Comparison of ENCODE assay signal across 1 cellular context in genomic region chr16:57628008-57628781, GRCh38.
A peak's percentile ranks its signal among the peaks of the same experiment; 100 is the strongest.
TF ChIP-seq lines count a peak whose summit lies in the region.

ADGRG1 (plus strand) TSS chr16:57628630; CDS start chr16:57650288, 21,658 bp downstream.

TF ChIP-seq in HEK293, 187 proteins besides CTCF, POLR2A, EP300 and RAD21 (continued from another document and continues in another):
- TF ChIP-seq ZBTB48 (tag by site-specific recombination; IDR thresholded peaks at IDR 0.05): peak; percentile 27
- no peak for TF ChIP-seq ZNF18 (tag by site-specific recombination; IDR thresholded peaks at IDR 0.05)
- TF ChIP-seq ZNF473 (tag by site-specific recombination; IDR thresholded peaks at IDR 0.05): no peak
- no peak for TF ChIP-seq ZNF274 (IDR thresholded peaks at IDR 0.05; ENCODE audit: low read length)
- no peak for TF ChIP-seq ZNF274 (tag by site-specific recombination; IDR thresholded peaks at IDR 0.05; ENCODE audit: borderline replicate concordance)
- TF ChIP-seq ZNF843 (tag by site-specific recombination; IDR thresholded peaks at IDR 0.05): no peak
- TF ChIP-seq ZNF280D (tag by site-specific recombination; IDR thresholded peaks at IDR 0.05): no peak
- TF ChIP-seq ZNF2 (tag by site-specific recombination; IDR thresholded peaks at IDR 0.05): no peak
- TF ChIP-seq, protein P1, sequence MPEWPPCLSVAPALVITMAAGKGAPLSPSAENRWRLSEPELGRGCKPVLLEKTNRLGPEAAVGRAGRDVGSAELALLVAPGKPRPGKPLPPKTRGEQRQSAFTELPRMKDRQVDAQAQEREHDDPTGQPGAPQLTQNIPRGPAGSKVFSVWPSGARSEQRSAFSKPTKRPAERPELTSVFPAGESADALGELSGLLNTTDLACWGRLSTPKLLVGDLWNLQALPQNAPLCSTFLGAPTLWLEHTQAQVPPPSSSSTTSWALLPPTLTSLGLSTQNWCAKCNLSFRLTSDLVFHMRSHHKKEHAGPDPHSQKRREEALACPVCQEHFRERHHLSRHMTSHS (tag by site-specific recombination; IDR thresholded peaks at IDR 0.05): no peak
- TF ChIP-seq ZNF26 (tag by site-specific recombination; IDR thresholded peaks at IDR 0.05): no peak
- no peak for TF ChIP-seq ZSCAN16 (tag by site-specific recombination; IDR thresholded peaks at IDR 0.05)
- TF ChIP-seq TCF7L2 (IDR thresholded peaks at IDR 0.05; ENCODE audit: borderline replicate concordance, low read depth, low read length): no peak
- no peak for TF ChIP-seq ZNF335 (tag by site-specific recombination; conservative IDR thresholded peaks at IDR 0.05)
- no peak for TF ChIP-seq ZNF623 (tag by site-specific recombination; IDR thresholded peaks at IDR 0.05)
- TF ChIP-seq ZNF585B (tag by site-specific recombination; IDR thresholded peaks at IDR 0.05): no peak
- no peak for TF ChIP-seq EGR2 (tag by site-specific recombination; IDR thresholded peaks at IDR 0.05; ENCODE audit: low read depth)
- no peak for TF ChIP-seq ZNF707 (tag by site-specific recombination; IDR thresholded peaks at IDR 0.05)
- TF ChIP-seq ZBTB20 (tag by site-specific recombination; IDR thresholded peaks at IDR 0.05): no peak
- TF ChIP-seq PBX3 (CRISPR knock-in tag; IDR thresholded peaks at IDR 0.05): no peak
- no peak for TF ChIP-seq ZNF518A (tag by site-specific recombination; conservative IDR thresholded peaks at IDR 0.05; ENCODE audit: low read depth)
- TF ChIP-seq, protein P2, sequence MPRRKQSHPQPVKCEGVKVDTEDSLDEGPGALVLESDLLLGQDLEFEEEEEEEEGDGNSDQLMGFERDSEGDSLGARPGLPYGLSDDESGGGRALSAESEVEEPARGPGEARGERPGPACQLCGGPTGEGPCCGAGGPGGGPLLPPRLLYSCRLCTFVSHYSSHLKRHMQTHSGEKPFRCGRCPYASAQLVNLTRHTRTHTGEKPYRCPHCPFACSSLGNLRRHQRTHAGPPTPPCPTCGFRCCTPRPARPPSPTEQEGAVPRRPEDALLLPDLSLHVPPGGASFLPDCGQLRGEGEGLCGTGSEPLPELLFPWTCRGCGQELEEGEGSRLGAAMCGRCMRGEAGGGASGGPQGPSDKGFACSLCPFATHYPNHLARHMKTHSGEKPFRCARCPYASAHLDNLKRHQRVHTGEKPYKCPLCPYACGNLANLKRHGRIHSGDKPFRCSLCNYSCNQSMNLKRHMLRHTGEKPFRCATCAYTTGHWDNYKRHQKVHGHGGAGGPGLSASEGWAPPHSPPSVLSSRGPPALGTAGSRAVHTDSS (tag by site-specific recombination; IDR thresholded peaks at IDR 0.05): no peak
- TF ChIP-seq ZNF24 (tag by site-specific recombination; IDR thresholded peaks at IDR 0.05): no peak
- TF ChIP-seq ZNF514 (tag by site-specific recombination; IDR thresholded peaks at IDR 0.05): no peak
- no peak for TF ChIP-seq ZNF791 (tag by site-specific recombination; IDR thresholded peaks at IDR 0.05)
- TF ChIP-seq, protein P3, sequence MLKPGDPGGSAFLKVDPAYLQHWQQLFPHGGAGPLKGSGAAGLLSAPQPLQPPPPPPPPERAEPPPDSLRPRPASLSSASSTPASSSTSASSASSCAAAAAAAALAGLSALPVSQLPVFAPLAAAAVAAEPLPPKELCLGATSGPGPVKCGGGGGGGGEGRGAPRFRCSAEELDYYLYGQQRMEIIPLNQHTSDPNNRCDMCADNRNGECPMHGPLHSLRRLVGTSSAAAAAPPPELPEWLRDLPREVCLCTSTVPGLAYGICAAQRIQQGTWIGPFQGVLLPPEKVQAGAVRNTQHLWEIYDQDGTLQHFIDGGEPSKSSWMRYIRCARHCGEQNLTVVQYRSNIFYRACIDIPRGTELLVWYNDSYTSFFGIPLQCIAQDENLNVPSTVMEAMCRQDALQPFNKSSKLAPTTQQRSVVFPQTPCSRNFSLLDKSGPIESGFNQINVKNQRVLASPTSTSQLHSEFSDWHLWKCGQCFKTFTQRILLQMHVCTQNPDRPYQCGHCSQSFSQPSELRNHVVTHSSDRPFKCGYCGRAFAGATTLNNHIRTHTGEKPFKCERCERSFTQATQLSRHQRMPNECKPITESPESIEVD (tag by site-specific recombination; IDR thresholded peaks at IDR 0.05): no peak
- no peak for TF ChIP-seq INSM2 (tag by site-specific recombination; IDR thresholded peaks at IDR 0.05)
- TF ChIP-seq SCRT1 (tag by site-specific recombination; IDR thresholded peaks at IDR 0.05; ENCODE audit: borderline replicate concordance): no peak
- TF ChIP-seq ZNF394 (tag by site-specific recombination; IDR thresholded peaks at IDR 0.05; ENCODE audit: borderline replicate concordance): no peak
- TF ChIP-seq, protein P4, sequence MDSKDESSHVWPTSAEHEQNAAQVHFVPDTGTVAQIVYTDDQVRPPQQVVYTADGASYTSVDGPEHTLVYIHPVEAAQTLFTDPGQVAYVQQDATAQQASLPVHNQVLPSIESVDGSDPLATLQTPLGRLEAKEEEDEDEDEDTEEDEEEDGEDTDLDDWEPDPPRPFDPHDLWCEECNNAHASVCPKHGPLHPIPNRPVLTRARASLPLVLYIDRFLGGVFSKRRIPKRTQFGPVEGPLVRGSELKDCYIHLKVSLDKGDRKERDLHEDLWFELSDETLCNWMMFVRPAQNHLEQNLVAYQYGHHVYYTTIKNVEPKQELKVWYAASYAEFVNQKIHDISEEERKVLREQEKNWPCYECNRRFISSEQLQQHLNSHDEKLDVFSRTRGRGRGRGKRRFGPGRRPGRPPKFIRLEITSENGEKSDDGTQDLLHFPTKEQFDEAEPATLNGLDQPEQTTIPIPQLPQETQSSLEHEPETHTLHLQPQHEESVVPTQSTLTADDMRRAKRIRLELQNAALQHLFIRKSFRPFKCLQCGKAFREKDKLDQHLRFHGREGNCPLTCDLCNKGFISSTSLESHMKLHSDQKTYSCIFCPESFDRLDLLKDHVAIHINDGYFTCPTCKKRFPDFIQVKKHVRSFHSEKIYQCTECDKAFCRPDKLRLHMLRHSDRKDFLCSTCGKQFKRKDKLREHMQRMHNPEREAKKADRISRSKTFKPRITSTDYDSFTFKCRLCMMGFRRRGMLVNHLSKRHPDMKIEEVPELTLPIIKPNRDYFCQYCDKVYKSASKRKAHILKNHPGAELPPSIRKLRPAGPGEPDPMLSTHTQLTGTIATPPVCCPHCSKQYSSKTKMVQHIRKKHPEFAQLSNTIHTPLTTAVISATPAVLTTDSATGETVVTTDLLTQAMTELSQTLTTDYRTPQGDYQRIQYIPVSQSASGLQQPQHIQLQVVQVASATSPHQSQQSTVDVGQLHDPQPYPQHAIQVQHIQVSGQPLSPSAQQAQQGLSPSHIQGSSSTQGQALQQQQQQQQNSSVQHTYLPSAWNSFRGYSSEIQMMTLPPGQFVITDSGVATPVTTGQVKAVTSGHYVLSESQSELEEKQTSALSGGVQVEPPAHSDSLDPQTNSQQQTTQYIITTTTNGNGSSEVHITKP (tag by site-specific recombination; IDR thresholded peaks at IDR 0.05): peak; percentile 87
- no peak for TF ChIP-seq ZNF155 (tag by site-specific recombination; IDR thresholded peaks at IDR 0.05)
- TF ChIP-seq ZNF830 (tag by site-specific recombination; IDR thresholded peaks at IDR 0.05; ENCODE audit: low read depth): no peak
- TF ChIP-seq ZNF175 (tag by site-specific recombination; IDR thresholded peaks at IDR 0.05): no peak
